In the genomic region with DNA sequence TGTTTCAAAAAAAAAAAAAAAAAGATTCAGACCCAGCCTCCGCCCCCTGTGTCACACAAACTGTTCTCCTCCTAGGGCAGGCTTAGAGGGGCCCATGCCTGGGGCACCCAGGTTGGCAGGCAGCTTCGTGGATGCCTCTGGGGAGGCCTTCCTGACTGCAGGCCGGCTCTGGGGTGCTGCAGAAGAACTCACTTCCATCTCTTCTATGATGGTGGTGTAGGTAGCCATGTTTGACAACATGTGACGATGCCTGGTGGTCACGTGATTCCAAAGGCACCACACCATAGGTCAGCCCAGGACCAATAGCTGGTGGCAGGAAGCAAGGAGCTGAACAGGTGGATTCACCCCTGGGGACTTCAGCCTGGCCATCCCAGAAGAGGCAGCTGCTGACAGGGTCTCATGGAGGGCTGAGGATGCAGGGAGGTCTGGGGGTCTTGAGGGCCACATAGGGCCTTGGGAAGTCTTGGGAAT, we compare ENCODE assay signal across 10 cellular contexts. TPM values are rescaled to one million over a fixed set of nuclear protein-coding genes. Genes with fewer than 3 reads are reported as not detected.
DNase-seq lines count a peak whose midpoint lies in the region; ATAC-seq and TF ChIP-seq lines count a peak whose summit lies in the region.
"Had no signal": no experiment of that assay in that cellular context is flagged by ENCODE, and none has a peak within 500 bp of the region (broad histone marks: within the 10 kb centered on the region; RNA-seq: fewer than 3 reads in every experiment).

No MANE protein-coding gene starts in this region.

- H3K9me3 ChIP-seq in colonic mucosa: no peaks in the 10 kb centered on the region

- H3K27ac ChIP-seq in colonic mucosa: no peak overlapping the region
- H3K27ac ChIP-seq: cardiac muscle cell had no signal

- peaks cover 8% of the 10 kb centered on the region for H3K4me1 ChIP-seq in colonic mucosa

- CTCF ChIA-PET in activated naive CD4-positive, alpha-beta T cell treated with anti-CD3 and anti-CD28 coated beads, Interleukin-2, amount 10 ng/mL, durations not matched to agents 7 days and 5 days (lab: Charles Lee): interaction anchor here (0.7 to 1.5 kb wide), 2 partner anchors 9 to 241 kb away, joined by 3 to 6 read pairs; no protein-coding TSS in a partner anchor

- no peak overlapping the region for H3K9ac ChIP-seq in colonic mucosa (ENCODE audit: low read depth in 2 of 2, low read length in 2 of 2)

- H3K4me3 Mint-ChIP-seq in activated naive CD4-positive, alpha-beta T cell treated with anti-CD3 and anti-CD28 coated beads, Interleukin-2, amount 10 ng/mL, durations not matched to agents 7 days and 5 days: no peak overlapping the region
- H3K4me3 Mint-ChIP-seq in activated T-helper 17 cell treated with anti-CD3 and anti-CD28 coated beads, Interleukin-2, amount 50 U/mL, for 72 hours: peak overlapping the region; percentile 44

- no peaks in the 10 kb centered on the region for H3K36me3 ChIP-seq in colonic mucosa
- H3K36me3 ChIP-seq: cardiac muscle cell had no signal

- H3K9me3 Mint-ChIP-seq in activated naive CD4-positive, alpha-beta T cell treated with anti-CD3 and anti-CD28 coated beads, Interleukin-2, amount 10 ng/mL, durations not matched to agents 7 days and 5 days: peaks cover 4% of the 10 kb centered on the region
- no peaks in the 10 kb centered on the region for H3K9me3 Mint-ChIP-seq in activated T-helper 17 cell treated with anti-CD3 and anti-CD28 coated beads, Interleukin-2, amount 50 U/mL, for 72 hours

- H3K4me3 ChIP-seq in colonic mucosa: no peak overlapping the region
- H3K4me3 ChIP-seq: cardiac muscle cell had no signal

- peak; percentile 55 for ATAC-seq in activated T-helper 17 cell treated with anti-CD3 and anti-CD28 coated beads, Interleukin-2, amount 50 U/mL, for 72 hours (replicated peaks)
- ATAC-seq in HG02610 (IDR thresholded peaks at IDR 0.05; ENCODE audit: unreplicated experiment): no peak
- ATAC-seq: Panc1 had no signal

- TF ChIP-seq CTCF in colonic mucosa (IDR thresholded peaks at IDR 0.05): no peak

- H3K4me1 Mint-ChIP-seq in activated naive CD4-positive, alpha-beta T cell treated with anti-CD3 and anti-CD28 coated beads, Interleukin-2, amount 10 ng/mL, durations not matched to agents 7 days and 5 days: peaks cover 16% of the 10 kb centered on the region
- H3K4me1 Mint-ChIP-seq in activated T-helper 17 cell treated with anti-CD3 and anti-CD28 coated beads, Interleukin-2, amount 50 U/mL, for 72 hours: no peaks in the 10 kb centered on the region

- DNase-seq in activated naive CD4-positive, alpha-beta T cell treated with anti-CD3 and anti-CD28 coated beads, Interleukin-2, amount 10 ng/mL, durations not matched to agents 7 days and 5 days: peak; percentile 34
- DNase-seq in activated naive CD4-positive, alpha-beta T cell treated with Interleukin-2 at 50 U/mL for 16 hours: no peak
- peak; percentile 91 for DNase-seq in NAMALWA (ENCODE audit: low spot score)
- peak; percentile 57 for DNase-seq in stimulated activated CD8-positive, alpha-beta memory T cell treated with anti-CD3 and anti-CD28 coated beads, Interleukin-4, amount 100 ng/mL, for 48 hours
- DNase-seq in colonic mucosa: no peak
- no peak for DNase-seq in GDM1 (lab: John Stamatoyannopoulos, UW)

- H3K27ac Mint-ChIP-seq in activated naive CD4-positive, alpha-beta T cell treated with anti-CD3 and anti-CD28 coated beads, Interleukin-2, amount 10 ng/mL, durations not matched to agents 7 days and 5 days: no peak overlapping the region
- peak overlapping the region; percentile 75 for H3K27ac Mint-ChIP-seq in activated T-helper 17 cell treated with anti-CD3 and anti-CD28 coated beads, Interleukin-2, amount 50 U/mL, for 72 hours

- intact Hi-C loops in colonic mucosa (cut with DNase I): loop anchor here (10.0 kb wide), 2 partner anchors 53 to 203 kb away; a partner anchor contains a TSS

- peaks cover 25% of the 10 kb centered on the region for H3K27me3 Mint-ChIP-seq in activated naive CD4-positive, alpha-beta T cell treated with anti-CD3 and anti-CD28 coated beads, Interleukin-2, amount 10 ng/mL, durations not matched to agents 7 days and 5 days
- no peaks in the 10 kb centered on the region for H3K27me3 Mint-ChIP-seq in activated T-helper 17 cell treated with anti-CD3 and anti-CD28 coated beads, Interleukin-2, amount 50 U/mL, for 72 hours

- no peaks in the 10 kb centered on the region for H3K36me3 Mint-ChIP-seq in activated naive CD4-positive, alpha-beta T cell treated with anti-CD3 and anti-CD28 coated beads, Interleukin-2, amount 10 ng/mL, durations not matched to agents 7 days and 5 days
- no peaks in the 10 kb centered on the region for H3K36me3 Mint-ChIP-seq in activated T-helper 17 cell treated with anti-CD3 and anti-CD28 coated beads, Interleukin-2, amount 50 U/mL, for 72 hours (ENCODE audit: low read depth)

- H3K27me3 ChIP-seq in colonic mucosa: no peaks in the 10 kb centered on the region
- H3K27me3 ChIP-seq: cardiac muscle cell had no signal

RNA-seq across cellular contexts. Expression of a gene that starts 24.1 kb away (rescaled TPM):
- under 1 TPM; 0.32 to 0.48 TPM for total RNA-seq in activated T-helper 17 cell treated with anti-CD3 and anti-CD28 coated beads, Interleukin-2, amount 50 U/mL, for 72 hours
- 1 to 10 TPM; 2.7 to 7.8 TPM for total RNA-seq in colonic mucosa

RNA-seq across cellular contexts. Expression of a gene that starts 58.7 kb away (rescaled TPM):
- total RNA-seq in activated T-helper 17 cell treated with anti-CD3 and anti-CD28 coated beads, Interleukin-2, amount 50 U/mL, for 72 hours: 10 to 100 TPM; 23.6 to 51.0 TPM
- total RNA-seq in colonic mucosa: 100 to 1,000 TPM; 118 to 141 TPM

Comparison
In these comparisons a context has a peak if more than half of its experiments do, and no peak if none do; other contexts are left out.
1. DNase-seq: peak in activated naive CD4-positive, alpha-beta T cell treated with anti-CD3 and anti-CD28 coated beads, Interleukin-2, amount 10 ng/mL, durations not matched to agents 7 days and 5 days (single experiment), NAMALWA (single experiment) and stimulated activated CD8-positive, alpha-beta memory T cell treated with anti-CD3 and anti-CD28 coated beads, Interleukin-4, amount 100 ng/mL, for 48 hours (single experiment); none in activated naive CD4-positive, alpha-beta T cell treated with Interleukin-2 at 50 U/mL for 16 hours (single experiment), colonic mucosa (single experiment) and GDM1 (single experiment).